8 cellular contexts compared by ENCODE assay signal in the genomic region with DNA sequence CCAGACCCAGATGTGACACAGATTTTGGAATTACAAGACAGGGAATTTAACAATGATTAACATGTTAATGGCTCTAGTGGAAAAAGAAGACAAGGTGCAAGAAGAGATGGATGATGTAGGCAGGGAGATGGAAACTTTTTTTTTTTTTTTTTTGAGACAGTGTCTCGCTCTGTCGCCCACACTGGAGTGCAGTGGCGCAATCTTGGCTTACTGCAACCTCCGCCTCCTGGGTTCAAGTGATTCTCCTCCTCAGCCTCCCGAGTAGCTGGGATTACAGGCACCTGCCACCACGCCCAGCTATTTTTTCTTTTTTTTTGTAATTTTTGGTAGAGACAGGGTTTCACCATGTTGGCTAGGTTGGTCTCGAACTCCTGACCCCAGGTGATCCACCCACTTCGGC.
DNase-seq lines count a peak whose midpoint lies in the region; ATAC-seq, FAIRE-seq and TF ChIP-seq lines count a peak whose summit lies in the region.
"Not testable (repeated sequence)": the region's sequence is repeated elsewhere in the genome, so short reads cannot be mapped to it uniquely, and the experiment has no call there.

No MANE protein-coding gene starts in this region.

- not testable (repeated sequence) for H3K27ac ChIP-seq in CD4-positive, alpha-beta T cell (ENCODE audit: low read depth, low read length); astrocyte (ENCODE audit: low read depth, low read length); upper lobe of right lung
- H3K27ac ChIP-seq in PC-9 (peak overlapping the region; percentile 37; the same call in 1 of the 2 replicates), keratinocyte (ENCODE audit: control insufficient read depth, insufficient read depth, low read length) (peak overlapping the region; percentile 62), osteoblast (ENCODE audit: low read depth, low read length) (peak overlapping the region; percentile 19)

- ATAC-seq in CD4-positive, alpha-beta T cell (ENCODE audit: poor library complexity); activated B cell treated with CpG ODN at 0.5 μM for 24 hours (ENCODE audit: low read depth); activated T-helper 17 cell treated with anti-CD3 and anti-CD28 coated beads, Interleukin-2, amount 50 U/mL, for 72 hours (replicated peaks); upper lobe of right lung: not testable (repeated sequence)

- not testable (repeated sequence) for H3K27me3 ChIP-seq in CD4-positive, alpha-beta T cell (ENCODE audit: control insufficient read depth, insufficient read depth, low read length); PC-9 (ENCODE audit: insufficient read depth, low read depth); astrocyte (ENCODE audit: insufficient read depth, low read length); keratinocyte (ENCODE audit: control insufficient read depth, extremely low read depth, insufficient read depth, low read length); osteoblast (ENCODE audit: insufficient read depth, low read length); upper lobe of right lung

- POLR2A ChIA-PET in CD4-positive, alpha-beta T cell (lab: Charles Lee); PC-9 (lab: Charles Lee; ENCODE audit: unreplicated experiment): not testable (repeated sequence)
- POLR2A ChIA-PET in activated B cell treated with CpG ODN at 0.5 μM for 24 hours (lab: Charles Lee) = interaction anchor here (0.5 to 3.0 kb wide), 4 partner anchors 19 to 222 kb away, joined by 3 to 26 read pairs (median 4); no protein-coding TSS in a partner anchor

- H3K4me1 ChIP-seq in PC-9 (replicated peaks; ENCODE audit: insufficient read depth) = peaks cover 57% of the 10 kb centered on the region
- peaks cover 31% of the 10 kb centered on the region for H3K4me1 ChIP-seq in astrocyte (ENCODE audit: insufficient read depth, low read length)
- H3K4me1 ChIP-seq in keratinocyte (ENCODE audit: control insufficient read depth, extremely low read depth, insufficient read depth, low read length) = peaks cover 79% of the 10 kb centered on the region
- peaks cover 55% of the 10 kb centered on the region for H3K4me1 ChIP-seq in osteoblast (ENCODE audit: insufficient read depth, low read length)
- H3K4me1 ChIP-seq in upper lobe of right lung = peaks cover 14% of the 10 kb centered on the region

- TF ChIP-seq CTCF in CD4-positive, alpha-beta T cell (IDR thresholded peaks at IDR 0.05); PC-9 (conservative IDR thresholded peaks at IDR 0.05); activated B cell treated with CpG ODN at 0.5 μM for 24 hours (IDR thresholded peaks at IDR 0.05); astrocyte (IDR thresholded peaks at IDR 0.05; ENCODE audit: insufficient read depth, low read depth, low read length); keratinocyte (optimal IDR thresholded peaks at IDR 0.05 in 1 of 3, IDR thresholded peaks at IDR 0.05 in 1 of 3, conservative IDR thresholded peaks at IDR 0.05 in 1 of 3; ENCODE audit: extremely low read depth in 1 of 3, insufficient read depth in 2 of 3, low read length in 3 of 3); osteoblast (IDR thresholded peaks at IDR 0.05; ENCODE audit: extremely low read depth, low read depth, low read length); upper lobe of right lung (IDR thresholded peaks at IDR 0.05): not testable (repeated sequence)

- H3K9ac ChIP-seq in astrocyte (ENCODE audit: low read length); keratinocyte (ENCODE audit: control insufficient read depth, extremely low read depth, insufficient read depth, low read length): not testable (repeated sequence)

- not testable (repeated sequence) for H3K4me3 Mint-ChIP-seq in CD4-positive, alpha-beta T cell; activated B cell treated with CpG ODN at 0.5 μM for 24 hours
- H3K4me3 Mint-ChIP-seq in activated T-helper 17 cell treated with anti-CD3 and anti-CD28 coated beads, Interleukin-2, amount 50 U/mL, for 72 hours = peak overlapping the region; percentile 4
- peak overlapping the region; percentile 36 for H3K4me3 Mint-ChIP-seq in astrocyte (ENCODE audit: unreplicated experiment)

- H4K20me1 ChIP-seq in PC-9 (ENCODE audit: insufficient read depth); keratinocyte (ENCODE audit: control insufficient read depth, extremely low read depth, insufficient read depth, low read length); osteoblast (ENCODE audit: insufficient read depth, low read length): not testable (repeated sequence)
- peaks cover 33% of the 10 kb centered on the region for H4K20me1 ChIP-seq in astrocyte (ENCODE audit: insufficient read depth, low read length)

- CTCF ChIA-PET in CD4-positive, alpha-beta T cell (lab: Charles Lee) = not testable (repeated sequence)
- CTCF ChIA-PET in PC-9 (lab: Charles Lee) = interaction anchor here (0.5 kb wide), 1 partner anchor 19 kb away, joined by 5 read pairs; no protein-coding TSS in a partner anchor
- CTCF ChIA-PET in activated B cell treated with CpG ODN at 0.5 μM for 24 hours (lab: Charles Lee) = interaction anchor here (1.3 kb wide), 1 partner anchor 59 kb away, joined by 4 read pairs; no protein-coding TSS in a partner anchor

- not testable (repeated sequence) for DNase-seq in CD4-positive, alpha-beta T cell; PC-9; activated B cell treated with CpG ODN at 0.5 μM for 24 hours; astrocyte (ENCODE audit: low read depth); keratinocyte (ENCODE audit: low read depth, low spot score); osteoblast (ENCODE audit: insufficient read length, low spot score, missing footprints)
- DNase-seq in upper lobe of right lung = peak; percentile 77

- not testable (repeated sequence) for H3K9me3 Mint-ChIP-seq in CD4-positive, alpha-beta T cell; activated B cell treated with CpG ODN at 0.5 μM for 24 hours; activated T-helper 17 cell treated with anti-CD3 and anti-CD28 coated beads, Interleukin-2, amount 50 U/mL, for 72 hours; astrocyte (ENCODE audit: unreplicated experiment)

- H3K79me2 ChIP-seq in PC-9 (ENCODE audit: low read depth) (peaks cover 67% of the 10 kb centered on the region), astrocyte (ENCODE audit: insufficient read depth, low read length) (peaks cover 66% of the 10 kb centered on the region), keratinocyte (ENCODE audit: control insufficient read depth, insufficient read depth, low read length) (peaks cover 45% of the 10 kb centered on the region), osteoblast (ENCODE audit: insufficient read depth, low read length) (peaks cover 66% of the 10 kb centered on the region)

- peaks cover 47% of the 10 kb centered on the region for H3K4me1 Mint-ChIP-seq in CD4-positive, alpha-beta T cell (ENCODE audit: low read depth)
- H3K4me1 Mint-ChIP-seq in activated B cell treated with CpG ODN at 0.5 μM for 24 hours (peaks cover 55% of the 10 kb centered on the region), astrocyte (ENCODE audit: low read depth, unreplicated experiment) (peaks cover 61% of the 10 kb centered on the region)
- H3K4me1 Mint-ChIP-seq in activated T-helper 17 cell treated with anti-CD3 and anti-CD28 coated beads, Interleukin-2, amount 50 U/mL, for 72 hours = peaks cover 53% of the 10 kb centered on the region

- intact Hi-C loops in CD4-positive, alpha-beta T cell (cut with DNase I, micrococcal nuclease) = loop anchor here in 1 of 2 experiments (10.0 kb wide), 1 partner anchor 810 kb away; no protein-coding TSS in a partner anchor
- intact Hi-C loops in PC-9 (cut with micrococcal nuclease; ENCODE audit: unreplicated experiment) = loop anchor here (5.0 kb wide), 1 partner anchor 78 kb away; no protein-coding TSS in a partner anchor
- intact Hi-C loops in activated B cell treated with CpG ODN at 0.5 μM for 24 hours (cut with micrococcal nuclease) = loop anchor here (5.0 kb wide), 1 partner anchor 63 kb away; no protein-coding TSS in a partner anchor
- intact Hi-C loops in upper lobe of right lung (cut with DNase I) = not testable (repeated sequence)

- H3K4me2 ChIP-seq in PC-9; astrocyte (ENCODE audit: low read length); keratinocyte (ENCODE audit: control insufficient read depth, extremely low read depth, insufficient read depth, low read depth, low read length); osteoblast (ENCODE audit: insufficient read depth, low read length): not testable (repeated sequence)

- not testable (repeated sequence) for BruUV-seq in PC-9 (replicated peaks; lab: Mats Ljungman, UMichigan)

- not testable (repeated sequence) for FAIRE-seq in astrocyte (lab: Jason Lieb, UNC); keratinocyte (lab: Jason Lieb, UNC)

- H3K9me1 ChIP-seq in keratinocyte (ENCODE audit: control insufficient read depth, extremely low read depth, insufficient read depth, low read length) = not testable (repeated sequence)

- H3K9me2 ChIP-seq in PC-9 (ENCODE audit: insufficient read depth) = not testable (repeated sequence)

- peak overlapping the region; percentile 75 for H3K27ac Mint-ChIP-seq in CD4-positive, alpha-beta T cell
- peak overlapping the region; percentile 15 for H3K27ac Mint-ChIP-seq in activated B cell treated with CpG ODN at 0.5 μM for 24 hours
- peak overlapping the region; percentile 67 for H3K27ac Mint-ChIP-seq in activated T-helper 17 cell treated with anti-CD3 and anti-CD28 coated beads, Interleukin-2, amount 50 U/mL, for 72 hours
- not testable (repeated sequence) for H3K27ac Mint-ChIP-seq in astrocyte (ENCODE audit: unreplicated experiment)

- H3K36me3 ChIP-seq in PC-9 (ENCODE audit: low read depth) (peaks cover 61% of the 10 kb centered on the region), astrocyte (ENCODE audit: insufficient read depth, low read length) (peaks cover 23% of the 10 kb centered on the region), keratinocyte (ENCODE audit: control insufficient read depth in 2 of 2, extremely low read depth in 1 of 2, insufficient read depth in 2 of 2, low read length in 2 of 2) (peaks cover 1 to 37% of the 10 kb centered on the region in 2 experiments), osteoblast (ENCODE audit: insufficient read depth, low read length) (peaks cover 38% of the 10 kb centered on the region), upper lobe of right lung (peaks cover 19% of the 10 kb centered on the region)

- not testable (repeated sequence) for H3K9me3 ChIP-seq in CD4-positive, alpha-beta T cell (ENCODE audit: control insufficient read depth, low read length); PC-9 (ENCODE audit: insufficient read depth, low read depth); astrocyte (ENCODE audit: insufficient read depth, low read depth, low read length); keratinocyte (ENCODE audit: control insufficient read depth, low read depth, low read length); osteoblast (ENCODE audit: low read depth, low read length); upper lobe of right lung

- peaks cover 90% of the 10 kb centered on the region for H3K36me3 Mint-ChIP-seq in CD4-positive, alpha-beta T cell (ENCODE audit: low read depth)
- peaks cover 58% of the 10 kb centered on the region for H3K36me3 Mint-ChIP-seq in activated B cell treated with CpG ODN at 0.5 μM for 24 hours (ENCODE audit: low read depth)
- peaks cover 100% of the 10 kb centered on the region for H3K36me3 Mint-ChIP-seq in activated T-helper 17 cell treated with anti-CD3 and anti-CD28 coated beads, Interleukin-2, amount 50 U/mL, for 72 hours (ENCODE audit: low read depth)
- H3K36me3 Mint-ChIP-seq in astrocyte (ENCODE audit: low read depth, unreplicated experiment) = peaks cover 34% of the 10 kb centered on the region

- not testable (repeated sequence) for H3K4me3 ChIP-seq in PC-9; astrocyte (ENCODE audit: insufficient read depth, low read depth, low read length); keratinocyte (ENCODE audit: control insufficient read depth in 2 of 3, extremely low read depth in 1 of 3, insufficient read depth in 2 of 3, low read depth in 1 of 3, low read length in 3 of 3); osteoblast (ENCODE audit: insufficient read depth, low read length); upper lobe of right lung

- H3F3A ChIP-seq in PC-9 (ENCODE audit: insufficient read depth, low read depth) = peaks cover 51% of the 10 kb centered on the region

- H2AFZ ChIP-seq in PC-9; astrocyte (ENCODE audit: low read depth, low read length); keratinocyte (ENCODE audit: control insufficient read depth, low read length); osteoblast (ENCODE audit: low read length): not testable (repeated sequence)

- not testable (repeated sequence) for H3K27me3 Mint-ChIP-seq in CD4-positive, alpha-beta T cell; activated B cell treated with CpG ODN at 0.5 μM for 24 hours; activated T-helper 17 cell treated with anti-CD3 and anti-CD28 coated beads, Interleukin-2, amount 50 U/mL, for 72 hours; astrocyte (ENCODE audit: low read depth, unreplicated experiment)

- dilution Hi-C loops in keratinocyte (cut with MboI; ENCODE audit: extremely low pct_ligation_motif_present, low sequenced_read_pairs) = not testable (repeated sequence)
